In genomic region chr7:114548081-114548480, GRCh38 we compare ENCODE assay signal across 21 cellular contexts.
A peak's percentile ranks its signal among the peaks of the same experiment; 100 is the strongest.
DNase-seq lines count a peak whose midpoint lies in the region; ATAC-seq, FAIRE-seq and TF ChIP-seq lines count a peak whose summit lies in the region.
"Had no signal": no experiment of that assay in that cellular context is flagged by ENCODE, and none has a peak within 500 bp of the region (broad histone marks: within the 10 kb centered on the region; RNA-seq: fewer than 3 reads in every experiment).

No MANE protein-coding gene starts in this region.

- no peak overlapping the region for H3K9ac ChIP-seq in adipocyte (ENCODE audit: low read length)
- H3K9ac ChIP-seq: BLaER1 treated with 17β-estradiol and CSF1 and Interleukin-3, amounts not matched to agents 10 nM and 100 nM had no signal

- no peaks in the 10 kb centered on the region for H3K9me3 ChIP-seq in adipocyte (ENCODE audit: control insufficient read depth, low read length)
- H3K9me3 ChIP-seq: BLaER1 treated with 17β-estradiol and CSF1 and Interleukin-3, amounts not matched to agents 10 nM and 100 nM had no signal

- ATAC-seq in HG03280 (IDR thresholded peaks at IDR 0.05; ENCODE audit: unreplicated experiment) (peak; percentile 61), HG02981 (IDR thresholded peaks at IDR 0.05; ENCODE audit: unreplicated experiment) (no peak)
- ATAC-seq: CD8-positive, alpha-beta T cell had no signal

- no peak for TF ChIP-seq CTCF in fibroblast of mammary gland (conservative IDR thresholded peaks at IDR 0.05; ENCODE audit: control insufficient read depth, insufficient read depth, low read depth, low read length)

- no peaks in the 10 kb centered on the region for H3K27me3 ChIP-seq in adipocyte (replicated peaks; ENCODE audit: control insufficient read depth, insufficient read depth, low read length)
- H3K27me3 ChIP-seq: BLaER1 treated with 17β-estradiol and CSF1 and Interleukin-3, amounts not matched to agents 10 nM and 100 nM had no signal

- H3K4me3 ChIP-seq in adipocyte (ENCODE audit: low read length) (no peak overlapping the region), fibroblast of mammary gland (ENCODE audit: control insufficient read depth, low read depth, low read length) (no peak overlapping the region)
- H3K4me3 ChIP-seq: BLaER1 treated with 17β-estradiol and CSF1 and Interleukin-3, amounts not matched to agents 10 nM and 100 nM had no signal

- no peak for DNase-seq in GM12892 (ENCODE audit: insufficient read length)
- DNase-seq in adipocyte (ENCODE audit: low read depth) = peak; percentile 34
- peak; percentile 40 for DNase-seq in fibroblast of mammary gland (ENCODE audit: low read depth)
- DNase-seq in GOT3 (lab: John Stamatoyannopoulos, UW) = no peak
- no peak for DNase-seq in HEK293T (ENCODE audit: extremely low spot score)
- no peak for DNase-seq in stimulated activated CD8-positive, alpha-beta memory T cell treated with anti-CD3 and anti-CD28 coated beads, Interleukin-4, amount 100 ng/mL, for 48 hours
- DNase-seq: 8988T; Calu3; CD8-positive, alpha-beta T cell; DMS79 treated with DMSO at 0.1 percent for 48 hours; GF-D8; HCEC 1CT; HFFc6; Kasumi-1; KG1 had no signal

- POLR2A ChIA-PET in HEK293T (lab: Yijun Ruan, JAX) = no interaction called here

- no peaks in the 10 kb centered on the region for H3K36me3 ChIP-seq in adipocyte (ENCODE audit: control insufficient read depth, insufficient read depth, low read length, severe bottlenecking)
- H3K36me3 ChIP-seq: BLaER1 treated with 17β-estradiol and CSF1 and Interleukin-3, amounts not matched to agents 10 nM and 100 nM had no signal

- H3K4me1 ChIP-seq in adipocyte (ENCODE audit: control insufficient read depth, insufficient read depth, low read length) = peaks cover 20% of the 10 kb centered on the region
- H3K4me1 ChIP-seq: BLaER1 treated with 17β-estradiol and CSF1 and Interleukin-3, amounts not matched to agents 10 nM and 100 nM had no signal

- no peak for TF ChIP-seq POLR2A in GM12892 (IDR thresholded peaks at IDR 0.05; ENCODE audit: low read depth, low read length)

- CTCF ChIA-PET in HEK293T (lab: Yijun Ruan, JAX) = no interaction called here

- peak; percentile 51 for FAIRE-seq in GM12892 (lab: Jason Lieb, UNC)
- FAIRE-seq: GM19239, H1, HTR-8/SVneo had no signal

TF ChIP-seq in HEK293T, 16 proteins besides CTCF, POLR2A, EP300 and RAD21:
- TF ChIP-seq ARNT (IDR thresholded peaks at IDR 0.05) (no peak), CTBP1 (IDR thresholded peaks at IDR 0.05; ENCODE audit: borderline replicate concordance) (no peak), BHLHE40 (IDR thresholded peaks at IDR 0.05; ENCODE audit: borderline replicate concordance) (no peak)

Comparison
In these comparisons a context has a peak if more than half of its experiments do, and no peak if none do; other contexts are left out.
1. DNase-seq: peak in adipocyte (single experiment) and fibroblast of mammary gland (single experiment); none in GM12892 (single experiment), GOT3 (single experiment), HEK293T (single experiment) and stimulated activated CD8-positive, alpha-beta memory T cell treated with anti-CD3 and anti-CD28 coated beads, Interleukin-4, amount 100 ng/mL, for 48 hours (single experiment).